ENCODE assay signal across 1 cellular context in the genomic region with DNA sequence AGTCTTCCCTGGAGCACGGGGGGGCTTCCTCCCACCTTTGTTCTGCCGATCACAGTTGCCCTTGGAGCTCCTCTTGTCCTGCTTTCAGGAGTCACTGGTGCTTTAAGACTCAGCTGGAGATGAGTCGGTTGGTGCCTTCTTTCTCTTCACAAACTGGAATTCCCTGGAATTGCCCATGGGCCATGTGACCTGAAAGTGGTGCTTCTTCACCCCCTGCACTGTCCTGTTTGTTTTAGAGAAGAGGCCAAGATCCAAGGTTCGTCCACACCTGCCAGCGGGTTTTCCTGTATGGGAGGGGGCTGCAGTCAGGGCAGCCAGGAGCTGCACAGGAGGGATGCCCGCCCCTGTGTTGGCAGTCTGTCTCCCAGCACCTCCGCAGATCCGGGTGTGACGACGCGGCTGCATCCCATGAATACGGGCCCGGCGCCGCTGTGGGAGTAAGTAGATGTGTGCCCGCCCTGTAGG.
TF ChIP-seq lines count a peak whose summit lies in the region.

No MANE protein-coding gene starts in this region.

TF ChIP-seq in HepG2, 621 proteins besides CTCF, POLR2A, EP300 and RAD21 (continued from another document and continues in another):
- TF ChIP-seq ZNF768 (CRISPR knock-in tag; IDR thresholded peaks at IDR 0.05) (no peak; the same call in 1 of the 2 replicates), ZEB1 (IDR thresholded peaks at IDR 0.05; ENCODE audit: insufficient replicate concordance, low read depth) (no peak), HOXA5 (CRISPR knock-in tag; IDR thresholded peaks at IDR 0.05) (no peak), ZNF629 (CRISPR knock-in tag; conservative IDR thresholded peaks at IDR 0.05) (no peak), AFF4 (CRISPR knock-in tag; IDR thresholded peaks at IDR 0.05) (no peak), MEIS2 (CRISPR knock-in tag; IDR thresholded peaks at IDR 0.05) (no peak), KAT2B (IDR thresholded peaks at IDR 0.05; ENCODE audit: borderline replicate concordance, low read depth, low read length) (no peak), KAT8 (CRISPR knock-in tag; IDR thresholded peaks at IDR 0.05) (no peak), ZNF275 (CRISPR knock-in tag; IDR thresholded peaks at IDR 0.05; ENCODE audit: borderline replicate concordance) (no peak), MBD4 (IDR thresholded peaks at IDR 0.05; ENCODE audit: borderline replicate concordance, low read length) (no peak), NPAS2 (CRISPR knock-in tag; IDR thresholded peaks at IDR 0.05; ENCODE audit: borderline replicate concordance) (no peak), ZNF282 (IDR thresholded peaks at IDR 0.05; ENCODE audit: partially characterized antibody) (no peak), ZSCAN30 (CRISPR knock-in tag; IDR thresholded peaks at IDR 0.05) (no peak), ZNF430 (CRISPR knock-in tag; IDR thresholded peaks at IDR 0.05) (peak; percentile 61), ZNF180 (CRISPR knock-in tag; IDR thresholded peaks at IDR 0.05; ENCODE audit: borderline replicate concordance, low read depth) (no peak), HIC2 (CRISPR knock-in tag; IDR thresholded peaks at IDR 0.05; ENCODE audit: low read depth) (peak; percentile 84), KLF15 (CRISPR knock-in tag; IDR thresholded peaks at IDR 0.05; ENCODE audit: borderline replicate concordance) (no peak), MED1 (CRISPR knock-in tag; IDR thresholded peaks at IDR 0.05) (peak; percentile 73), HMG20A (CRISPR knock-in tag; IDR thresholded peaks at IDR 0.05; ENCODE audit: borderline replicate concordance) (no peak), ZC3H13 (CRISPR knock-in tag; IDR thresholded peaks at IDR 0.05) (no peak), DZIP1 (CRISPR knock-in tag; IDR thresholded peaks at IDR 0.05) (no peak), ZFP41 (CRISPR knock-in tag; IDR thresholded peaks at IDR 0.05; ENCODE audit: borderline replicate concordance) (no peak), KLF9 (CRISPR knock-in tag; IDR thresholded peaks at IDR 0.05; ENCODE audit: low read depth) (no peak), NFIC (IDR thresholded peaks at IDR 0.05; ENCODE audit: low read length) (no peak), NR2F2 (IDR thresholded peaks at IDR 0.05; ENCODE audit: borderline replicate concordance, low read depth) (peak; percentile 43; the same call in 1 of the 2 replicates), GMEB1 (CRISPR knock-in tag; IDR thresholded peaks at IDR 0.05; ENCODE audit: borderline replicate concordance) (no peak), MTA3 (CRISPR knock-in tag; IDR thresholded peaks at IDR 0.05) (no peak), ZNF251 (CRISPR knock-in tag; IDR thresholded peaks at IDR 0.05) (no peak), CBX5 (CRISPR knock-in tag; IDR thresholded peaks at IDR 0.05; ENCODE audit: borderline replicate concordance) (no peak), ZIK1 (CRISPR knock-in tag; IDR thresholded peaks at IDR 0.05; ENCODE audit: borderline replicate concordance, low read depth) (no peak), ZBTB42 (CRISPR knock-in tag; IDR thresholded peaks at IDR 0.05) (no peak)
- TF ChIP-seq, protein P1, sequence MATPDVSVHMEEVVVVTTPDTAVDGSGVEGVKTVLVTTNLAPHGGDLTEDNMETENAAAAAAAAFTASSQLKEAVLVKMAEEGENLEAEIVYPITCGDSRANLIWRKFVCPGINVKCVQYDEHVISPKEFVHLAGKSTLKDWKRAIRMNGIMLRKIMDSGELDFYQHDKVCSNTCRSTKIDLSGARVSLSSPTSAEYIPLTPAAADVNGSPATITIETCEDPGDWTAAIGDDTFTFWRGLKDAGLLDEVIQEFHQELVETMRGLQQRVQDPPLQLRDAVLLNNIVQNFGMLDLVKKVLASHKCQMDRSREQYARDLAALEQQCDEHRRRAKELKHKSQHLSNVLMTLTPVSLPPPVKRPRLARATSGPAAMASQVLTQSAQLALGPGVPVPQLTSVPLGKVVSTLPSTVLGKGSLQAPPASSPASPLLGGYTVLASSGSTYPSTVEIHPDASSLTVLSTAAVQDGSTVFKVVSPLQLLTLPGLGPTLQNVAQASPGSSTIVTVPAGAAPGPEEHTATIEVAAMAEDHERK (CRISPR knock-in tag; IDR thresholded peaks at IDR 0.05; ENCODE audit: low read depth) = no peak
- TF ChIP-seq, protein P2, sequence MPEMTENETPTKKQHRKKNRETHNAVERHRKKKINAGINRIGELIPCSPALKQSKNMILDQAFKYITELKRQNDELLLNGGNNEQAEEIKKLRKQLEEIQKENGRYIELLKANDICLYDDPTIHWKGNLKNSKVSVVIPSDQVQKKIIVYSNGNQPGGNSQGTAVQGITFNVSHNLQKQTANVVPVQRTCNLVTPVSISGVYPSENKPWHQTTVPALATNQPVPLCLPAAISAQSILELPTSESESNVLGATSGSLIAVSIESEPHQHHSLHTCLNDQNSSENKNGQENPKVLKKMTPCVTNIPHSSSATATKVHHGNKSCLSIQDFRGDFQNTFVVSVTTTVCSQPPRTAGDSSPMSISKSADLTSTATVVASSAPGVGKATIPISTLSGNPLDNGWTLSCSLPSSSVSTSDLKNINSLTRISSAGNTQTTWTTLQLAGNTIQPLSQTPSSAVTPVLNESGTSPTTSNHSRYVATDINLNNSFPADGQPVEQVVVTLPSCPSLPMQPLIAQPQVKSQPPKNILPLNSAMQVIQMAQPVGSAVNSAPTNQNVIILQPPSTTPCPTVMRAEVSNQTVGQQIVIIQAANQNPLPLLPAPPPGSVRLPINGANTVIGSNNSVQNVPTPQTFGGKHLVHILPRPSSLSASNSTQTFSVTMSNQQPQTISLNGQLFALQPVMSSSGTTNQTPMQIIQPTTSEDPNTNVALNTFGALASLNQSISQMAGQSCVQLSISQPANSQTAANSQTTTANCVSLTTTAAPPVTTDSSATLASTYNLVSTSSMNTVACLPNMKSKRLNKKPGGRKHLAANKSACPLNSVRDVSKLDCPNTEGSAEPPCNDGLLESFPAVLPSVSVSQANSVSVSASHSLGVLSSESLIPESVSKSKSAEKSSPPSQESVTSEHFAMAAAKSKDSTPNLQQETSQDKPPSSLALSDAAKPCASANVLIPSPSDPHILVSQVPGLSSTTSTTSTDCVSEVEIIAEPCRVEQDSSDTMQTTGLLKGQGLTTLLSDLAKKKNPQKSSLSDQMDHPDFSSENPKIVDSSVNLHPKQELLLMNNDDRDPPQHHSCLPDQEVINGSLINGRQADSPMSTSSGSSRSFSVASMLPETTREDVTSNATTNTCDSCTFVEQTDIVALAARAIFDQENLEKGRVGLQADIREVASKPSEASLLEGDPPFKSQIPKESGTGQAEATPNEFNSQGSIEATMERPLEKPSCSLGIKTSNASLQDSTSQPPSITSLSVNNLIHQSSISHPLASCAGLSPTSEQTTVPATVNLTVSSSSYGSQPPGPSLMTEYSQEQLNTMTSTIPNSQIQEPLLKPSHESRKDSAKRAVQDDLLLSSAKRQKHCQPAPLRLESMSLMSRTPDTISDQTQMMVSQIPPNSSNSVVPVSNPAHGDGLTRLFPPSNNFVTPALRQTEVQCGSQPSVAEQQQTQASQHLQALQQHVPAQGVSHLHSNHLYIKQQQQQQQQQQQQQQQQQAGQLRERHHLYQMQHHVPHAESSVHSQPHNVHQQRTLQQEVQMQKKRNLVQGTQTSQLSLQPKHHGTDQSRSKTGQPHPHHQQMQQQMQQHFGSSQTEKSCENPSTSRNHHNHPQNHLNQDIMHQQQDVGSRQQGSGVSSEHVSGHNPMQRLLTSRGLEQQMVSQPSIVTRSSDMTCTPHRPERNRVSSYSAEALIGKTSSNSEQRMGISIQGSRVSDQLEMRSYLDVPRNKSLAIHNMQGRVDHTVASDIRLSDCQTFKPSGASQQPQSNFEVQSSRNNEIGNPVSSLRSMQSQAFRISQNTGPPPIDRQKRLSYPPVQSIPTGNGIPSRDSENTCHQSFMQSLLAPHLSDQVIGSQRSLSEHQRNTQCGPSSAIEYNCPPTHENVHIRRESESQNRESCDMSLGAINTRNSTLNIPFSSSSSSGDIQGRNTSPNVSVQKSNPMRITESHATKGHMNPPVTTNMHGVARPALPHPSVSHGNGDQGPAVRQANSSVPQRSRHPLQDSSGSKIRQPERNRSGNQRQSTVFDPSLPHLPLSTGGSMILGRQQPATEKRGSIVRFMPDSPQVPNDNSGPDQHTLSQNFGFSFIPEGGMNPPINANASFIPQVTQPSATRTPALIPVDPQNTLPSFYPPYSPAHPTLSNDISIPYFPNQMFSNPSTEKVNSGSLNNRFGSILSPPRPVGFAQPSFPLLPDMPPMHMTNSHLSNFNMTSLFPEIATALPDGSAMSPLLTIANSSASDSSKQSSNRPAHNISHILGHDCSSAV (CRISPR knock-in tag; IDR thresholded peaks at IDR 0.05; ENCODE audit: borderline replicate concordance) = no peak
- TF ChIP-seq, protein P3, sequence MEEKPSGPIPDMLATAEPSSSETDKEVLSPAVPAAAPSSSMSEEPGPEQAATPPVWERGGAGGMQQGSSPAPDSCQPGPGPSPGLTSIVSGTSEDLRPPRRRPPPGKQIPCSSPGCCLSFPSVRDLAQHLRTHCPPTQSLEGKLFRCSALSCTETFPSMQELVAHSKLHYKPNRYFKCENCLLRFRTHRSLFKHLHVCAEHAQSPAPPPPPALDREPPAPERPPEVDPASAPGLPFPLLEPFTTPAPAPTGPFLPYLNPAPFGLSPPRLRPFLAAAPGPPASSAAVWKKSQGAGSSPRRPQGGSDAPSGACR (CRISPR knock-in tag; IDR thresholded peaks at IDR 0.05) = 0 out of 2 replicates have a peak, but pooled peaks have one; percentile 45
